In genomic region chr17:48254896-48255295, GRCh38 we compare ENCODE assay signal across 24 cellular contexts.
DNase-seq lines count a peak whose midpoint lies in the region; ATAC-seq and TF ChIP-seq lines count a peak whose summit lies in the region.
"Had no signal": no experiment of that assay in that cellular context is flagged by ENCODE, and none has a peak within 500 bp of the region (broad histone marks: within the 10 kb centered on the region; RNA-seq: fewer than 3 reads in every experiment).

No MANE protein-coding gene starts in this region.

- no peaks in the 10 kb centered on the region for H3K36me3 Mint-ChIP-seq in neural progenitor cell
- H3K36me3 Mint-ChIP-seq: activated naive CD4-positive, alpha-beta T cell treated with anti-CD3 and anti-CD28 coated beads, Interleukin-2, amount 50 U/mL, for 72 hours; memory B cell had no signal

- no peak overlapping the region for H3K27ac ChIP-seq in neural progenitor cell
- no peak overlapping the region for H3K27ac ChIP-seq in hepatocyte
- H3K27ac ChIP-seq: 22Rv1, colonic mucosa, PC-9, SJCRH30, stomach, upper lobe of left lung had no signal

- no peaks in the 10 kb centered on the region for H3K27me3 ChIP-seq in neural progenitor cell
- no peaks in the 10 kb centered on the region for H3K27me3 ChIP-seq in hepatocyte
- H3K27me3 ChIP-seq: colonic mucosa, SJCRH30, upper lobe of left lung had no signal

- no peaks in the 10 kb centered on the region for H3K27me3 Mint-ChIP-seq in neural progenitor cell (ENCODE audit: insufficient read depth, low read depth)
- H3K27me3 Mint-ChIP-seq: naive thymus-derived CD4-positive, alpha-beta T cell had no signal

- ATAC-seq in left colon (no peak), sciatic nerve (no peak)
- ATAC-seq: activated CD4-positive, CD25-positive, alpha-beta regulatory T cell treated with anti-CD3 and anti-CD28 coated beads, Interleukin-2, amount 50 U/mL, for 24 hours; activated naive CD4-positive, alpha-beta T cell treated with anti-CD3 and anti-CD28 coated beads, Interleukin-2, amount 50 U/mL, for 72 hours; activated T-cell treated with anti-CD3 and anti-CD28 coated beads, Interleukin-2, amount 50 U/mL, for 72 hours; naive thymus-derived CD4-positive, alpha-beta T cell had no signal

- H2AFZ ChIP-seq in neural progenitor cell (replicated peaks) = peak overlapping the region; percentile 36
- H2AFZ ChIP-seq in hepatocyte = no peak overlapping the region
- H2AFZ ChIP-seq: PC-9 had no signal

- 29% methylated on average over 1 of the region's 1 CpG for WGBS in hepatocyte (ENCODE audit: low lambda C conversion rate, missing lambda C conversion rate)

- H3K36me3 ChIP-seq in neural progenitor cell = no peaks in the 10 kb centered on the region
- H3K36me3 ChIP-seq in hepatocyte (replicated peaks; ENCODE audit: insufficient read depth, low read depth) = no peaks in the 10 kb centered on the region
- H3K36me3 ChIP-seq: colonic mucosa, SJCRH30, stomach, upper lobe of left lung had no signal

- H3K9me3 ChIP-seq in neural progenitor cell (ENCODE audit: low read depth) (no peaks in the 10 kb centered on the region), hepatocyte (ENCODE audit: low read depth) (no peaks in the 10 kb centered on the region)
- H3K9me3 ChIP-seq: colonic mucosa, SJCRH30, stomach, upper lobe of left lung had no signal

- H3K4me3 Mint-ChIP-seq in neural progenitor cell = no peak overlapping the region
- H3K4me3 Mint-ChIP-seq: activated T-cell treated with anti-CD3 and anti-CD28 coated beads, Interleukin-2, amount 50 U/mL, for 72 hours; endodermal cell; memory B cell; naive thymus-derived CD4-positive, alpha-beta T cell had no signal

- H3K4me3 ChIP-seq in choroid plexus epithelial cell (ENCODE audit: low read depth, low read length) (no peak overlapping the region), neural progenitor cell (no peak overlapping the region), hepatocyte (no peak overlapping the region)
- H3K4me3 ChIP-seq: colonic mucosa, PC-9, SJCRH30, stomach, upper lobe of left lung had no signal

- H3K4me1 ChIP-seq in neural progenitor cell = no peaks in the 10 kb centered on the region
- H3K4me1 ChIP-seq in hepatocyte (ENCODE audit: insufficient read depth) = no peaks in the 10 kb centered on the region
- H3K4me1 ChIP-seq: colonic mucosa, stomach, upper lobe of left lung had no signal

- no peaks in the 10 kb centered on the region for H3K4me1 Mint-ChIP-seq in neural progenitor cell
- H3K4me1 Mint-ChIP-seq: memory B cell had no signal

- H3K79me2 ChIP-seq in neural progenitor cell (ENCODE audit: low read depth) (no peaks in the 10 kb centered on the region), hepatocyte (no peaks in the 10 kb centered on the region)

- no peaks in the 10 kb centered on the region for H3K9me2 ChIP-seq in hepatocyte (replicated peaks; ENCODE audit: insufficient read depth)

- no peak overlapping the region for H3K9ac ChIP-seq in neural progenitor cell

- DNase-seq in DMS 273 (lab: John Stamatoyannopoulos, UW; ENCODE audit: unreplicated experiment) (peak; percentile 12), DMS 273 treated with DMSO at 0.1 percent for 48 hours (lab: John Stamatoyannopoulos, UW) (no peak), NCI-H69 (lab: John Stamatoyannopoulos, UW) (peak; percentile 64), choroid plexus epithelial cell (ENCODE audit: low read depth) (peak; percentile 49), neural progenitor cell (ENCODE audit: low spot score) (no peak), left colon (no peak), sciatic nerve (ENCODE audit: low spot score) (no peak), hepatocyte (ENCODE audit: low spot score) (no peak)
- DNase-seq: activated CD8-positive, alpha-beta memory T cell treated with anti-CD3 and anti-CD28 coated beads for 24 hours; activated T-cell treated with anti-CD3 and anti-CD28 coated beads, Interleukin-2, amount 50 U/mL, for 72 hours; colonic mucosa; endodermal cell; naive thymus-derived CD4-positive, alpha-beta T cell; NCI-H2081; NCI-H510A treated with DMSO at 0.1 percent for 48 hours; PC-9; SJCRH30; stomach; T-helper 2 cell; upper lobe of left lung had no signal

- intact Hi-C loops in left colon (cut with DNase I, micrococcal nuclease) = no loop called here
- intact Hi-C loops in sciatic nerve (cut with DNase I) = no loop called here

- no peak overlapping the region for H3K4me2 ChIP-seq in neural progenitor cell
- H3K4me2 ChIP-seq in hepatocyte = no peak overlapping the region
- H3K4me2 ChIP-seq: PC-9 had no signal

- no peaks in the 10 kb centered on the region for H3F3A ChIP-seq in neural progenitor cell (ENCODE audit: low read depth)

- H4K20me1 ChIP-seq in neural progenitor cell (ENCODE audit: low read depth) = no peaks in the 10 kb centered on the region
- H4K20me1 ChIP-seq in hepatocyte (ENCODE audit: insufficient read depth, poor library complexity, severe bottlenecking) = no peaks in the 10 kb centered on the region

- H3K9me3 Mint-ChIP-seq in neural progenitor cell = no peaks in the 10 kb centered on the region
- H3K9me3 Mint-ChIP-seq: activated naive CD4-positive, alpha-beta T cell treated with anti-CD3 and anti-CD28 coated beads, Interleukin-2, amount 50 U/mL, for 72 hours; activated T-cell treated with anti-CD3 and anti-CD28 coated beads, Interleukin-2, amount 50 U/mL, for 72 hours; endodermal cell; memory B cell; naive thymus-derived CD4-positive, alpha-beta T cell had no signal

- TF ChIP-seq CTCF in choroid plexus epithelial cell (conservative IDR thresholded peaks at IDR 0.05; ENCODE audit: low read depth, low read length) (no peak), neural progenitor cell (IDR thresholded peaks at IDR 0.05) (no peak), hepatocyte (IDR thresholded peaks at IDR 0.05; ENCODE audit: poor library complexity) (no peak)

- H3K27ac Mint-ChIP-seq in neural progenitor cell = no peak overlapping the region
- H3K27ac Mint-ChIP-seq: endodermal cell, memory B cell had no signal

Comparison
In these comparisons a context has a peak if more than half of its experiments do, and no peak if none do; other contexts are left out.
1. DNase-seq: peak in DMS 273 (single experiment), NCI-H69 (single experiment) and choroid plexus epithelial cell (single experiment); none in DMS 273 treated with DMSO at 0.1 percent for 48 hours (single experiment), neural progenitor cell (single experiment), left colon (0 of 2), sciatic nerve (single experiment) and hepatocyte (single experiment).